In genomic region chr2:219627105-219628100, GRCh38 we compare ENCODE assay signal across 8 cellular contexts. TPM values are rescaled to one million over a fixed set of nuclear protein-coding genes. Genes with fewer than 3 reads are reported as not detected.
DNase-seq lines count a peak whose midpoint lies in the region; ATAC-seq, FAIRE-seq and TF ChIP-seq lines count a peak whose summit lies in the region.

TSS of gene SLC4A3 (plus strand) at chr2:219627630. CDS start at chr2:219627993, 363 bp downstream.

- H3K36me3 Mint-ChIP-seq in T-helper 17 cell (ENCODE audit: low read depth), result no peaks in the 10 kb centered on the region
- no peaks in the 10 kb centered on the region for H3K36me3 Mint-ChIP-seq in natural killer cell

- intact Hi-C loops in natural killer cell (cut with micrococcal nuclease), result no loop called here

- H3K27me3 Mint-ChIP-seq in T-helper 17 cell (peaks cover 56% of the 10 kb centered on the region), natural killer cell (ENCODE audit: low read depth in 2 of 2) (peaks cover 19 to 25% of the 10 kb centered on the region in 2 donors)

- no peaks in the 10 kb centered on the region for H3K9me3 Mint-ChIP-seq in natural killer cell

- no peaks in the 10 kb centered on the region for H3K9me3 ChIP-seq in T-helper 17 cell (ENCODE audit: control insufficient read depth, low read length, poor library complexity, severe bottlenecking)
- no peaks in the 10 kb centered on the region for H3K9me3 ChIP-seq in esophagus (ENCODE audit: control insufficient read depth in 2 of 2, insufficient read depth in 1 of 2, low read depth in 1 of 2, low read length in 1 of 2)
- H3K9me3 ChIP-seq in small intestine (ENCODE audit: control insufficient read depth, low read depth), result no peaks in the 10 kb centered on the region

- ATAC-seq in T-helper 17 cell (peak; percentile 63), natural killer cell (peak in 2 of 3 donors; percentile 54 to 75), HG02642 (IDR thresholded peaks at IDR 0.05; ENCODE audit: poor library complexity, unreplicated experiment) (no peak)

- H3K4me1 Mint-ChIP-seq in T-helper 17 cell (peaks cover 7% of the 10 kb centered on the region), natural killer cell (peaks cover 0 to 5% of the 10 kb centered on the region in 2 donors)

- 3 to 8% methylated on average over 26 to 103 of the region's 103 CpGs for WGBS in esophagus, 2 donors
- 1 to 3% (median 2%) methylated on average over 37 to 103 of the region's 103 CpGs for WGBS in small intestine, 3 donors

- H3K4me3 ChIP-seq in esophagus (ENCODE audit: low read depth in 1 of 2, low read length in 2 of 2), result peak within 1 kb of the TSS; percentile 47 to 58
- peak within 1 kb of the TSS in 1 of 2 donors; percentile 56 for H3K4me3 ChIP-seq in small intestine (ENCODE audit: low read depth in 1 of 2, low read length in 2 of 2)

- peak within 1 kb of the TSS; percentile 93 for H3K4me3 Mint-ChIP-seq in T-helper 17 cell
- peak within 1 kb of the TSS; percentile 80 for H3K4me3 Mint-ChIP-seq in natural killer cell

- H3K36me3 ChIP-seq in esophagus (ENCODE audit: control insufficient read depth in 2 of 2, insufficient read depth in 2 of 2, low read length in 1 of 2) (no peaks in the 10 kb centered on the region), small intestine (ENCODE audit: control insufficient read depth in 2 of 2, insufficient read depth in 2 of 2, low read length in 2 of 2) (no peaks in the 10 kb centered on the region)

- H3K27me3 ChIP-seq in esophagus (ENCODE audit: control insufficient read depth in 1 of 2, insufficient read depth in 2 of 2, low read length in 2 of 2) (no peaks in the 10 kb centered on the region), small intestine (ENCODE audit: control insufficient read depth in 2 of 2, insufficient read depth in 2 of 2, low read length in 2 of 2) (peaks cover 2 to 4% of the 10 kb centered on the region in 2 donors)

- H3K27ac Mint-ChIP-seq in T-helper 17 cell (no peak within 1 kb of the TSS), natural killer cell (no peak within 1 kb of the TSS)

- peaks cover 1 to 2% of the 10 kb centered on the region in 2 donors for H3K4me1 ChIP-seq in esophagus (ENCODE audit: control insufficient read depth in 2 of 2, insufficient read depth in 2 of 2, low read length in 1 of 2)
- peaks cover 0 to 2% of the 10 kb centered on the region in 2 donors for H3K4me1 ChIP-seq in small intestine (ENCODE audit: control insufficient read depth in 2 of 2, insufficient read depth in 1 of 2, low read depth in 1 of 2, low read length in 1 of 2)

- no peak for FAIRE-seq in small intestine (lab: Jason Lieb, UNC)

- no peak within 1 kb of the TSS for H3K27ac ChIP-seq in esophagus (ENCODE audit: low read depth in 2 of 2, low read length in 1 of 2)
- no peak within 1 kb of the TSS for H3K27ac ChIP-seq in small intestine (ENCODE audit: low read depth in 1 of 2, low read length in 1 of 2)

- DNase-seq in 8988T (peak; percentile 92), GM19238 (ENCODE audit: insufficient read length, low spot score) (peak; percentile 30), T-helper 17 cell (no peak), natural killer cell (no peak), small intestine (no peak), activated gamma-delta T cell (lab: John Stamatoyannopoulos, UW) (no peak)

- TF ChIP-seq CTCF in natural killer cell (IDR thresholded peaks at IDR 0.05), result no peak

RNA-seq across cellular contexts. Expression of gene SLC4A3, which starts in this region (rescaled TPM):
- total RNA-seq in T-helper 17 cell (under 1 TPM in 1 of 2 donors, not detected in 1; 0.08 TPM), natural killer cell (under 1 TPM in 2 of 3 donors, not detected in 1; 0.15 to 0.45 TPM)
- polyA plus RNA-seq in esophagus (1 to 10 TPM; 2.0 to 2.5 TPM), small intestine (1 to 10 TPM in 2 of 3 donors, not detected in 1; 1.1 to 2.2 TPM)

Comparison
In these comparisons a context has a peak if more than half of its experiments do, and no peak if none do; other contexts are left out.
1. Peak in ATAC-seq in T-helper 17 cell; RNA of the gene not detected or under 1 TPM.
2. Peak in ATAC-seq in natural killer cell; RNA of the gene not detected or under 1 TPM.
3. DNase-seq: peak in 8988T (single experiment) and GM19238 (single experiment); none in T-helper 17 cell (0 of 3), natural killer cell (single experiment), small intestine (single experiment) and activated gamma-delta T cell (single experiment).